ENCODE assay signal across 1 cellular context in the genomic region with DNA sequence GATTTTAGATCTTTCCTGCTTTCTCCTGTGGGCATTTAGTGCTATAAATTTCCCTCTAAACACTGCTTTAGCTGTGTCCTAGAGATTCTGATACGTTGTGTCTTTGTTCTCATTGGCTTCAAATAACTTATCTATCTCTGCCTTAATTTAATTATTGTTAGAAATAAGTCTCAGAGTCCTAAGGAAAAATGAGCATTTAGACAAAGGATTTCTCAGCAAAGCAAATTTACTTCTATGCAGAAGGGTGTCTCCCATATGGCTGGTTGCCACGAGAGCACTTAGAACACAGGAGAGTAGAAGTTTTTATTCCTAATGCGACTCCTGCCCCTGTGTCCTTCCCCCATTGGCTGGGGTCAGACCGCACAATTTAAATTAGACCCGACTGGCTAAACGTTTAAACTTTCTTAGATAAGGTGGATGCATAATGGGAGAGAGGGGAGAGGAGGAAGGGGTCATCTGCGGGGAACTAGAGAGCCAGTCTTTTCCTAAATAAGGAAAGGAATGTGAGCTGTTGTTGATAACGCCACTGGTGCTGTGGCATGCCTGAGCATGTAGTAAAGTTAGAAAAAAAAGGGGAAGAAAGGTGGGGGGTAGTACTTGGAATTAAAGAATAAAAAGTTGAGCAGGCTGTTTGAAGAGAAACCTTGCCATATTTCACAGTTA.
TF ChIP-seq lines count a peak whose summit lies in the region.

No MANE protein-coding gene starts in this region.

TF ChIP-seq in K562, 482 proteins besides CTCF, POLR2A, EP300 and RAD21 (continued from another document and continues in another):
- TF ChIP-seq, protein P1, sequence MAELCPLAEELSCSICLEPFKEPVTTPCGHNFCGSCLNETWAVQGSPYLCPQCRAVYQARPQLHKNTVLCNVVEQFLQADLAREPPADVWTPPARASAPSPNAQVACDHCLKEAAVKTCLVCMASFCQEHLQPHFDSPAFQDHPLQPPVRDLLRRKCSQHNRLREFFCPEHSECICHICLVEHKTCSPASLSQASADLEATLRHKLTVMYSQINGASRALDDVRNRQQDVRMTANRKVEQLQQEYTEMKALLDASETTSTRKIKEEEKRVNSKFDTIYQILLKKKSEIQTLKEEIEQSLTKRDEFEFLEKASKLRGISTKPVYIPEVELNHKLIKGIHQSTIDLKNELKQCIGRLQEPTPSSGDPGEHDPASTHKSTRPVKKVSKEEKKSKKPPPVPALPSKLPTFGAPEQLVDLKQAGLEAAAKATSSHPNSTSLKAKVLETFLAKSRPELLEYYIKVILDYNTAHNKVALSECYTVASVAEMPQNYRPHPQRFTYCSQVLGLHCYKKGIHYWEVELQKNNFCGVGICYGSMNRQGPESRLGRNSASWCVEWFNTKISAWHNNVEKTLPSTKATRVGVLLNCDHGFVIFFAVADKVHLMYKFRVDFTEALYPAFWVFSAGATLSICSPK (IDR thresholded peaks at IDR 0.05; ENCODE audit: borderline replicate concordance), result no peak
- TF ChIP-seq MXI1 (IDR thresholded peaks at IDR 0.05; ENCODE audit: low read depth, low read length), result no peak
- TF ChIP-seq EP400 (IDR thresholded peaks at IDR 0.05), result peak; percentile 39; the same call in 1 of the 2 replicates
- TF ChIP-seq, protein P2, sequence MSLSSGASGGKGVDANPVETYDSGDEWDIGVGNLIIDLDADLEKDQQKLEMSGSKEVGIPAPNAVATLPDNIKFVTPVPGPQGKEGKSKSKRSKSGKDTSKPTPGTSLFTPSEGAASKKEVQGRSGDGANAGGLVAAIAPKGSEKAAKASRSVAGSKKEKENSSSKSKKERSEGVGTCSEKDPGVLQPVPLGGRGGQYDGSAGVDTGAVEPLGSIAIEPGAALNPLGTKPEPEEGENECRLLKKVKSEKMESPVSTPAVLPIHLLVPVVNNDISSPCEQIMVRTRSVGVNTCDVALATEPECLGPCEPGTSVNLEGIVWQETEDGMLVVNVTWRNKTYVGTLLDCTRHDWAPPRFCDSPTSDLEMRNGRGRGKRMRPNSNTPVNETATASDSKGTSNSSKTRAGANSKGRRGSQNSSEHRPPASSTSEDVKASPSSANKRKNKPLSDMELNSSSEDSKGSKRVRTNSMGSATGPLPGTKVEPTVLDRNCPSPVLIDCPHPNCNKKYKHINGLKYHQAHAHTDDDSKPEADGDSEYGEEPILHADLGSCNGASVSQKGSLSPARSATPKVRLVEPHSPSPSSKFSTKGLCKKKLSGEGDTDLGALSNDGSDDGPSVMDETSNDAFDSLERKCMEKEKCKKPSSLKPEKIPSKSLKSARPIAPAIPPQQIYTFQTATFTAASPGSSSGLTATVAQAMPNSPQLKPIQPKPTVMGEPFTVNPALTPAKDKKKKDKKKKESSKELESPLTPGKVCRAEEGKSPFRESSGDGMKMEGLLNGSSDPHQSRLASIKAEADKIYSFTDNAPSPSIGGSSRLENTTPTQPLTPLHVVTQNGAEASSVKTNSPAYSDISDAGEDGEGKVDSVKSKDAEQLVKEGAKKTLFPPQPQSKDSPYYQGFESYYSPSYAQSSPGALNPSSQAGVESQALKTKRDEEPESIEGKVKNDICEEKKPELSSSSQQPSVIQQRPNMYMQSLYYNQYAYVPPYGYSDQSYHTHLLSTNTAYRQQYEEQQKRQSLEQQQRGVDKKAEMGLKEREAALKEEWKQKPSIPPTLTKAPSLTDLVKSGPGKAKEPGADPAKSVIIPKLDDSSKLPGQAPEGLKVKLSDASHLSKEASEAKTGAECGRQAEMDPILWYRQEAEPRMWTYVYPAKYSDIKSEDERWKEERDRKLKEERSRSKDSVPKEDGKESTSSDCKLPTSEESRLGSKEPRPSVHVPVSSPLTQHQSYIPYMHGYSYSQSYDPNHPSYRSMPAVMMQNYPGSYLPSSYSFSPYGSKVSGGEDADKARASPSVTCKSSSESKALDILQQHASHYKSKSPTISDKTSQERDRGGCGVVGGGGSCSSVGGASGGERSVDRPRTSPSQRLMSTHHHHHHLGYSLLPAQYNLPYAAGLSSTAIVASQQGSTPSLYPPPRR (CRISPR knock-in tag; IDR thresholded peaks at IDR 0.05; ENCODE audit: borderline replicate concordance), result no peak
- TF ChIP-seq, protein P3, sequence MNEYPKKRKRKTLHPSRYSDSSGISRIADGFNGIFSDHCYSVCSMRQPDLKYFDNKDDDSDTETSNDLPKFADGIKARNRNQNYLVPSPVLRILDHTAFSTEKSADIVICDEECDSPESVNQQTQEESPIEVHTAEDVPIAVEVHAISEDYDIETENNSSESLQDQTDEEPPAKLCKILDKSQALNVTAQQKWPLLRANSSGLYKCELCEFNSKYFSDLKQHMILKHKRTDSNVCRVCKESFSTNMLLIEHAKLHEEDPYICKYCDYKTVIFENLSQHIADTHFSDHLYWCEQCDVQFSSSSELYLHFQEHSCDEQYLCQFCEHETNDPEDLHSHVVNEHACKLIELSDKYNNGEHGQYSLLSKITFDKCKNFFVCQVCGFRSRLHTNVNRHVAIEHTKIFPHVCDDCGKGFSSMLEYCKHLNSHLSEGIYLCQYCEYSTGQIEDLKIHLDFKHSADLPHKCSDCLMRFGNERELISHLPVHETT (CRISPR knock-in tag; conservative IDR thresholded peaks at IDR 0.05 in 1 of 2, IDR thresholded peaks at IDR 0.05 in 1 of 2), result peak in 1 of 2 experiments; percentile 71; a peak in 2 of 4 replicates
- no peak for TF ChIP-seq TGIF2 (CRISPR knock-in tag; IDR thresholded peaks at IDR 0.05)
- TF ChIP-seq NR1H2 (CRISPR knock-in tag; IDR thresholded peaks at IDR 0.05), result no peak
- no peak for TF ChIP-seq POLR2AphosphoS5 (IDR thresholded peaks at IDR 0.05; ENCODE audit: control insufficient read depth, insufficient read depth, low read depth, low read length)
- TF ChIP-seq, protein P4, sequence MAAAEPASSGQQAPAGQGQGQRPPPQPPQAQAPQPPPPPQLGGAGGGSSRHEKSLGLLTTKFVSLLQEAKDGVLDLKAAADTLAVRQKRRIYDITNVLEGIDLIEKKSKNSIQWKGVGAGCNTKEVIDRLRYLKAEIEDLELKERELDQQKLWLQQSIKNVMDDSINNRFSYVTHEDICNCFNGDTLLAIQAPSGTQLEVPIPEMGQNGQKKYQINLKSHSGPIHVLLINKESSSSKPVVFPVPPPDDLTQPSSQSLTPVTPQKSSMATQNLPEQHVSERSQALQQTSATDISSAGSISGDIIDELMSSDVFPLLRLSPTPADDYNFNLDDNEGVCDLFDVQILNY (CRISPR knock-in tag; IDR thresholded peaks at IDR 0.05), result no peak
- peak; percentile 63; the same call in 1 of the 2 replicates for TF ChIP-seq RNF2 (IDR thresholded peaks at IDR 0.05)
- TF ChIP-seq FOXJ3 (CRISPR knock-in tag; IDR thresholded peaks at IDR 0.05), result no peak
- TF ChIP-seq ETV5 (CRISPR knock-in tag; IDR thresholded peaks at IDR 0.05; ENCODE audit: low read depth), result no peak
- TF ChIP-seq NCOA1 (IDR thresholded peaks at IDR 0.05; ENCODE audit: low read depth), result peak; percentile 72
- TF ChIP-seq MEIS2 (IDR thresholded peaks at IDR 0.05; ENCODE audit: partially characterized antibody), result no peak
- no peak for TF ChIP-seq YY1 (IDR thresholded peaks at IDR 0.05; ENCODE audit: borderline replicate concordance in 1 of 3, control insufficient read depth in 1 of 3, extremely low read depth in 1 of 3, insufficient read depth in 3 of 3, insufficient read length in 1 of 3, insufficient replicate concordance in 2 of 3, low read depth in 1 of 3, low read length in 2 of 3)
- no peak for TF ChIP-seq ZNF76 (CRISPR knock-in tag; IDR thresholded peaks at IDR 0.05; ENCODE audit: borderline replicate concordance)
- no peak for TF ChIP-seq U2AF2 (optimal IDR thresholded peaks at IDR 0.05; ENCODE audit: low read depth, low read length)
- TF ChIP-seq TAF1 (IDR thresholded peaks at IDR 0.05; ENCODE audit: control insufficient read depth, extremely low read depth, insufficient read depth, low read length, severe bottlenecking), result no peak
- peak; percentile 82; the same call in 1 of the 2 replicates for TF ChIP-seq LEF1 (IDR thresholded peaks at IDR 0.05)
- TF ChIP-seq ZKSCAN8 (CRISPR knock-in tag; IDR thresholded peaks at IDR 0.05), result peak; percentile 59; the same call in 1 of the 2 replicates
- no peak for TF ChIP-seq NFE2 (IDR thresholded peaks at IDR 0.05; ENCODE audit: low read depth)
- TF ChIP-seq ZKSCAN3 (CRISPR knock-in tag; IDR thresholded peaks at IDR 0.05), result no peak
- peak; percentile 59 to 61; a peak in 3 of 4 replicates for TF ChIP-seq NRF1 (conservative IDR thresholded peaks at IDR 0.05 in 1 of 2, IDR thresholded peaks at IDR 0.05 in 1 of 2)
- TF ChIP-seq, protein P5, sequence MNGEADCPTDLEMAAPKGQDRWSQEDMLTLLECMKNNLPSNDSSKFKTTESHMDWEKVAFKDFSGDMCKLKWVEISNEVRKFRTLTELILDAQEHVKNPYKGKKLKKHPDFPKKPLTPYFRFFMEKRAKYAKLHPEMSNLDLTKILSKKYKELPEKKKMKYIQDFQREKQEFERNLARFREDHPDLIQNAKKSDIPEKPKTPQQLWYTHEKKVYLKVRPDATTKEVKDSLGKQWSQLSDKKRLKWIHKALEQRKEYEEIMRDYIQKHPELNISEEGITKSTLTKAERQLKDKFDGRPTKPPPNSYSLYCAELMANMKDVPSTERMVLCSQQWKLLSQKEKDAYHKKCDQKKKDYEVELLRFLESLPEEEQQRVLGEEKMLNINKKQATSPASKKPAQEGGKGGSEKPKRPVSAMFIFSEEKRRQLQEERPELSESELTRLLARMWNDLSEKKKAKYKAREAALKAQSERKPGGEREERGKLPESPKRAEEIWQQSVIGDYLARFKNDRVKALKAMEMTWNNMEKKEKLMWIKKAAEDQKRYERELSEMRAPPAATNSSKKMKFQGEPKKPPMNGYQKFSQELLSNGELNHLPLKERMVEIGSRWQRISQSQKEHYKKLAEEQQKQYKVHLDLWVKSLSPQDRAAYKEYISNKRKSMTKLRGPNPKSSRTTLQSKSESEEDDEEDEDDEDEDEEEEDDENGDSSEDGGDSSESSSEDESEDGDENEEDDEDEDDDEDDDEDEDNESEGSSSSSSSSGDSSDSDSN (IDR thresholded peaks at IDR 0.05; ENCODE audit: borderline replicate concordance in 1 of 2, low read depth in 2 of 2, low read length in 2 of 2), result no peak
- TF ChIP-seq ADNP (tag; IDR thresholded peaks at IDR 0.05), result 0 out of 2 replicates have a peak, but pooled peaks have one; percentile 57
- peak; percentile 39 to 68; a peak in 3 of 4 replicates for TF ChIP-seq TRIM24 (IDR thresholded peaks at IDR 0.05)
- TF ChIP-seq, protein P6, sequence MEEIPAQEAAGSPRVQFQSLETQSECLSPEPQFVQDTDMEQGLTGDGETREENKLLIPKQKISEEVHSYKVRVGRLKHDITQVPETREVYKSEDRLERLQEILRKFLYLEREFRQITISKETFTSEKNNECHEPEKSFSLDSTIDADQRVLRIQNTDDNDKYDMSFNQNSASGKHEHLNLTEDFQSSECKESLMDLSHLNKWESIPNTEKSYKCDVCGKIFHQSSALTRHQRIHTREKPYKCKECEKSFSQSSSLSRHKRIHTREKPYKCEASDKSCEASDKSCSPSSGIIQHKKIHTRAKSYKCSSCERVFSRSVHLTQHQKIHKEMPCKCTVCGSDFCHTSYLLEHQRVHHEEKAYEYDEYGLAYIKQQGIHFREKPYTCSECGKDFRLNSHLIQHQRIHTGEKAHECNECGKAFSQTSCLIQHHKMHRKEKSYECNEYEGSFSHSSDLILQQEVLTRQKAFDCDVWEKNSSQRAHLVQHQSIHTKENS (CRISPR knock-in tag; IDR thresholded peaks at IDR 0.05), result no peak
- 0 out of 2 replicates have a peak, but pooled peaks have one; percentile 32 for TF ChIP-seq ZNF766 (CRISPR knock-in tag; conservative IDR thresholded peaks at IDR 0.05)
- peak; percentile 45 for TF ChIP-seq RBBP5 (IDR thresholded peaks at IDR 0.05; ENCODE audit: borderline replicate concordance, insufficient read depth, low read length, poor library complexity, severe bottlenecking)
- TF ChIP-seq MYBL2 (IDR thresholded peaks at IDR 0.05; ENCODE audit: low read depth), result peak; percentile 83
- no peak for TF ChIP-seq MYBL2 (CRISPR knock-in tag; IDR thresholded peaks at IDR 0.05; ENCODE audit: borderline replicate concordance)
- TF ChIP-seq, protein P7, sequence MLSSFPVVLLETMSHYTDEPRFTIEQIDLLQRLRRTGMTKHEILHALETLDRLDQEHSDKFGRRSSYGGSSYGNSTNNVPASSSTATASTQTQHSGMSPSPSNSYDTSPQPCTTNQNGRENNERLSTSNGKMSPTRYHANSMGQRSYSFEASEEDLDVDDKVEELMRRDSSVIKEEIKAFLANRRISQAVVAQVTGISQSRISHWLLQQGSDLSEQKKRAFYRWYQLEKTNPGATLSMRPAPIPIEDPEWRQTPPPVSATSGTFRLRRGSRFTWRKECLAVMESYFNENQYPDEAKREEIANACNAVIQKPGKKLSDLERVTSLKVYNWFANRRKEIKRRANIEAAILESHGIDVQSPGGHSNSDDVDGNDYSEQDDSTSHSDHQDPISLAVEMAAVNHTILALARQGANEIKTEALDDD (IDR thresholded peaks at IDR 0.05), result peak; percentile 82
- TF ChIP-seq HDAC1 (IDR thresholded peaks at IDR 0.05), result peak in 1 of 2 experiments; percentile 27; a peak in 2 of 4 replicates
- no peak for TF ChIP-seq FOXA3 (CRISPR knock-in tag; conservative IDR thresholded peaks at IDR 0.05 in 1 of 2, IDR thresholded peaks at IDR 0.05 in 1 of 2)
- peak; percentile 51; the same call in 1 of the 2 replicates for TF ChIP-seq CBFA2T3 (IDR thresholded peaks at IDR 0.05)
- TF ChIP-seq, protein P8, sequence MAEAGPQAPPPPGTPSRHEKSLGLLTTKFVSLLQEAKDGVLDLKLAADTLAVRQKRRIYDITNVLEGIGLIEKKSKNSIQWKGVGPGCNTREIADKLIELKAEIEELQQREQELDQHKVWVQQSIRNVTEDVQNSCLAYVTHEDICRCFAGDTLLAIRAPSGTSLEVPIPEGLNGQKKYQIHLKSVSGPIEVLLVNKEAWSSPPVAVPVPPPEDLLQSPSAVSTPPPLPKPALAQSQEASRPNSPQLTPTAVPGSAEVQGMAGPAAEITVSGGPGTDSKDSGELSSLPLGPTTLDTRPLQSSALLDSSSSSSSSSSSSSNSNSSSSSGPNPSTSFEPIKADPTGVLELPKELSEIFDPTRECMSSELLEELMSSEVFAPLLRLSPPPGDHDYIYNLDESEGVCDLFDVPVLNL (CRISPR knock-in tag; IDR thresholded peaks at IDR 0.05; ENCODE audit: low read depth), result no peak
- peak; percentile 30 for TF ChIP-seq ZFP36 (IDR thresholded peaks at IDR 0.05; ENCODE audit: low read depth, low read length, partially characterized antibody)
- peak; percentile 82 for TF ChIP-seq TEAD4 (IDR thresholded peaks at IDR 0.05; ENCODE audit: low read length)
- TF ChIP-seq TEAD4 (CRISPR knock-in tag; IDR thresholded peaks at IDR 0.05; ENCODE audit: borderline replicate concordance), result no peak
- TF ChIP-seq SAFB2 (IDR thresholded peaks at IDR 0.05; ENCODE audit: borderline replicate concordance, low read depth, low read length, severe bottlenecking), result no peak
- 0 out of 2 replicates have a peak, but pooled peaks have one; percentile 44 for TF ChIP-seq ATF7 (IDR thresholded peaks at IDR 0.05)
- peak; percentile 38; the same call in 1 of the 2 replicates for TF ChIP-seq HDAC2 (IDR thresholded peaks at IDR 0.05)
- TF ChIP-seq HNRNPL (IDR thresholded peaks at IDR 0.05; ENCODE audit: low read depth, low read length), result no peak
